ENCODE assay signal across 9 cellular contexts in genomic region chr15:85580914-85581313, GRCh38.
DNase-seq lines count a peak whose midpoint lies in the region; ATAC-seq, FAIRE-seq and TF ChIP-seq lines count a peak whose summit lies in the region.
"Had no signal": no experiment of that assay in that cellular context is flagged by ENCODE, and none has a peak within 500 bp of the region (broad histone marks: within the 10 kb centered on the region; RNA-seq: fewer than 3 reads in every experiment).

No MANE protein-coding gene starts in this region.

- TF ChIP-seq POLR2A in GM12891 (IDR thresholded peaks at IDR 0.05; ENCODE audit: low read depth, low read length), result no peak

- TF ChIP-seq CTCF in activated B cell treated with CpG ODN at 0.5 μM for 24 hours (IDR thresholded peaks at IDR 0.05), result no peak

- CTCF ChIA-PET in activated B cell treated with CpG ODN at 0.5 μM for 24 hours (lab: Charles Lee), result interaction anchor here (0.8 to 1.6 kb wide), 6 partner anchors 11 to 95 kb away, joined by 3 to 6 read pairs (median 4); no protein-coding TSS in a partner anchor

- intact Hi-C loops in activated B cell treated with CpG ODN at 0.5 μM for 24 hours (cut with micrococcal nuclease), result loop anchor here (1.0 to 5.0 kb wide), 7 partner anchors 25 to 285 kb away; no protein-coding TSS in a partner anchor

- H3K27ac ChIP-seq in epithelial cell of prostate (peak overlapping the region; percentile 5), small intestine (ENCODE audit: low read depth in 1 of 2, low read length in 1 of 2) (peak overlapping the region; percentile 89 to 97)

- peak; percentile 60 for ATAC-seq in activated B cell treated with CpG ODN at 0.5 μM for 24 hours (ENCODE audit: low read depth)
- ATAC-seq in HG02571 (IDR thresholded peaks at IDR 0.05; ENCODE audit: unreplicated experiment), result no peak
- no peak for ATAC-seq in HG03354 (IDR thresholded peaks at IDR 0.05; ENCODE audit: poor library complexity, severe bottlenecking, unreplicated experiment)

- POLR2A ChIA-PET in activated B cell treated with CpG ODN at 0.5 μM for 24 hours (lab: Charles Lee), result interaction anchor here (0.6 to 3.8 kb wide), 9 partner anchors 20 to 250 kb away, joined by 3 to 31 read pairs (median 5); partner anchors contain the start of gene AKAP13

- DNase-seq in GM12891 (ENCODE audit: insufficient read length, low spot score) (no peak), activated B cell treated with CpG ODN at 0.5 μM for 24 hours (no peak), epithelial cell of prostate (ENCODE audit: low read depth, low spot score) (no peak), small intestine (peak; percentile 70), cerebellar nuclear complex (lab: John Stamatoyannopoulos, UW) (no peak), foreskin melanocyte (no peak)
- DNase-seq: SK-N-SH had no signal

- peak overlapping the region; percentile 83 for H3K4me3 Mint-ChIP-seq in activated B cell treated with CpG ODN at 0.5 μM for 24 hours

- no peaks in the 10 kb centered on the region for H3K36me3 ChIP-seq in small intestine (ENCODE audit: control insufficient read depth in 2 of 2, insufficient read depth in 2 of 2, low read length in 2 of 2)

- H3K9me3 Mint-ChIP-seq in activated B cell treated with CpG ODN at 0.5 μM for 24 hours, result no peaks in the 10 kb centered on the region

- peaks cover 69% of the 10 kb centered on the region for H3K36me3 Mint-ChIP-seq in activated B cell treated with CpG ODN at 0.5 μM for 24 hours (ENCODE audit: low read depth)

- no peaks in the 10 kb centered on the region for H3K9me3 ChIP-seq in small intestine (ENCODE audit: control insufficient read depth, low read depth)
- H3K9me3 ChIP-seq: SK-N-SH had no signal

- H3K27me3 ChIP-seq in small intestine (ENCODE audit: control insufficient read depth in 2 of 2, insufficient read depth in 2 of 2, low read length in 2 of 2), result no peaks in the 10 kb centered on the region

- H3K4me3 ChIP-seq in small intestine (ENCODE audit: low read depth in 1 of 2, low read length in 2 of 2), result peak overlapping the region in 1 of 2 donors; percentile 78

- FAIRE-seq in GM12891 (lab: Jason Lieb, UNC), result no peak
- FAIRE-seq in small intestine (lab: Jason Lieb, UNC), result no peak

- 30 to 52% (median 33%) methylated on average over 3 of the region's 3 CpGs for WGBS in small intestine, 3 donors

- peaks cover 5 to 16% of the 10 kb centered on the region in 2 donors for H3K4me1 ChIP-seq in small intestine (ENCODE audit: control insufficient read depth in 2 of 2, insufficient read depth in 1 of 2, low read depth in 1 of 2, low read length in 1 of 2)

- H3K4me1 Mint-ChIP-seq in activated B cell treated with CpG ODN at 0.5 μM for 24 hours, result peaks cover 75% of the 10 kb centered on the region

- no peaks in the 10 kb centered on the region for H3K27me3 Mint-ChIP-seq in activated B cell treated with CpG ODN at 0.5 μM for 24 hours

- H3K27ac Mint-ChIP-seq in activated B cell treated with CpG ODN at 0.5 μM for 24 hours, result peak overlapping the region; percentile 90

TF ChIP-seq in GM12891, 5 proteins besides CTCF, POLR2A, EP300 and RAD21:
- TF ChIP-seq SPI1 (IDR thresholded peaks at IDR 0.05; ENCODE audit: low read depth, low read length) (peak; percentile 42; the same call in 1 of the 2 replicates), TAF1 (IDR thresholded peaks at IDR 0.05; ENCODE audit: low read depth, low read length) (no peak), POLR2AphosphoS5 (IDR thresholded peaks at IDR 0.05; ENCODE audit: low read depth, low read length) (no peak)
TF ChIP-seq in GM12891: peak in this region for 1.
